Comparison of ENCODE assay signal across 9 cellular contexts in genomic region chr10:69684020-69684980, GRCh38. TPM values are rescaled to one million over a fixed set of nuclear protein-coding genes. Genes with fewer than 3 reads are reported as not detected.
DNase-seq lines count a peak whose midpoint lies in the region; ATAC-seq and TF ChIP-seq lines count a peak whose summit lies in the region.
"Had no signal": no experiment of that assay in that cellular context is flagged by ENCODE, and none has a peak within 500 bp of the region (broad histone marks: within the 10 kb centered on the region; RNA-seq: fewer than 3 reads in every experiment).

No MANE protein-coding gene starts in this region.

- H3K36me3 ChIP-seq in SK-N-SH (replicated peaks in 1 of 2; ENCODE audit: control insufficient read depth in 1 of 2, insufficient read depth in 2 of 2, low read length in 1 of 2) (no peaks in the 10 kb centered on the region), upper lobe of right lung (no peaks in the 10 kb centered on the region)

- WGBS in SK-N-SH (ENCODE audit: low lambda C conversion rate): 69% methylated on average over 16 of the region's 17 CpGs

- no peak overlapping the region for H3K4me2 ChIP-seq in SK-N-SH

- DNase-seq in SK-N-SH: peak; percentile 39
- DNase-seq in fibroblast of pulmonary artery (ENCODE audit: low read depth): peak; percentile 66
- peak; percentile 35 for DNase-seq in mucosa of gallbladder (ENCODE audit: low spot score)
- DNase-seq in upper lobe of right lung: peak; percentile 85
- DNase-seq in NCI-H2227 (lab: John Stamatoyannopoulos, UW; ENCODE audit: unreplicated experiment): no peak
- DNase-seq in DMS 273 (lab: John Stamatoyannopoulos, UW; ENCODE audit: unreplicated experiment): no peak
- DNase-seq in DMS153 (lab: John Stamatoyannopoulos, UW): no peak
- DNase-seq in inferior parietal cortex (ENCODE audit: extremely low spot score): no peak
- DNase-seq: activated CD8-positive, alpha-beta T cell treated with anti-CD3 and anti-CD28 coated beads for 36 hours had no signal

- no peaks in the 10 kb centered on the region for H4K20me1 ChIP-seq in SK-N-SH (ENCODE audit: insufficient read depth)

- no peaks in the 10 kb centered on the region for H3K79me2 ChIP-seq in SK-N-SH (ENCODE audit: insufficient read depth)

- H3K4me1 ChIP-seq in SK-N-SH (ENCODE audit: control insufficient read depth in 1 of 2, insufficient read depth in 2 of 2, low read depth in 1 of 2, low read length in 1 of 2) (peaks cover 0 to 62% of the 10 kb centered on the region in 2 experiments; a peak in 2 of 4 replicates), upper lobe of right lung (peaks cover 7% of the 10 kb centered on the region)

- no peak for TF ChIP-seq RAD21 in SK-N-SH (IDR thresholded peaks at IDR 0.05; ENCODE audit: low read length)

- intact Hi-C loops in upper lobe of right lung (cut with DNase I): no loop called here

- H3K27ac ChIP-seq in SK-N-SH (ENCODE audit: low read depth in 2 of 2, low read length in 1 of 2) (no peak overlapping the region; a peak in 1 of 4 replicates), upper lobe of right lung (peak overlapping the region; percentile 74)

- no peak overlapping the region for H3K9ac ChIP-seq in SK-N-SH

- peak; percentile 86 for ATAC-seq in upper lobe of right lung
- ATAC-seq: activated CD8-positive, alpha-beta T cell treated with anti-CD3 and anti-CD28 coated beads for 36 hours had no signal

- CTCF ChIA-PET in SK-N-SH (lab: Yijun Ruan, JAX): interaction anchor here (0.9 to 8.8 kb wide), 5 partner anchors 11 to 40 kb away, joined by 3 to 70 read pairs (median 7); no protein-coding TSS in a partner anchor

- no peaks in the 10 kb centered on the region for H3K9me3 ChIP-seq in SK-N-SH
- H3K9me3 ChIP-seq in upper lobe of right lung: no peaks in the 10 kb centered on the region

- H3K9me2 ChIP-seq in SK-N-SH: no peaks in the 10 kb centered on the region

- H3K4me3 ChIP-seq in SK-N-SH (ENCODE audit: low read depth in 2 of 2, low read length in 1 of 2) (no peak overlapping the region), fibroblast of pulmonary artery (replicated peaks; ENCODE audit: low read depth, low read length) (no peak overlapping the region), upper lobe of right lung (no peak overlapping the region)

- H3K27me3 ChIP-seq in SK-N-SH (ENCODE audit: insufficient read depth): peaks cover 31% of the 10 kb centered on the region; the same call in 1 of the 2 replicates
- H3K27me3 ChIP-seq in upper lobe of right lung: no peaks in the 10 kb centered on the region

- no peak for TF ChIP-seq CTCF in SK-N-SH (IDR thresholded peaks at IDR 0.05)
- TF ChIP-seq CTCF in fibroblast of pulmonary artery (IDR thresholded peaks at IDR 0.05; ENCODE audit: low read length, missing control alignments): no peak
- no peak for TF ChIP-seq CTCF in upper lobe of right lung (IDR thresholded peaks at IDR 0.05)

- POLR2A ChIA-PET in SK-N-SH (lab: Yijun Ruan, JAX): interaction anchor here (1.2 kb wide), 1 partner anchor 47 kb away, joined by 3 read pairs; no protein-coding TSS in a partner anchor

- no peak for TF ChIP-seq EP300 in SK-N-SH (IDR thresholded peaks at IDR 0.05; ENCODE audit: borderline replicate concordance in 1 of 2, low read depth in 1 of 2, low read length in 1 of 2)

- H3F3A ChIP-seq in SK-N-SH (replicated peaks; ENCODE audit: insufficient read depth): no peaks in the 10 kb centered on the region

- H2AFZ ChIP-seq in SK-N-SH (ENCODE audit: low read depth): no peak overlapping the region

TF ChIP-seq in SK-N-SH, 30 proteins besides CTCF, POLR2A, EP300 and RAD21:
- no peak for TF ChIP-seq JUND (IDR thresholded peaks at IDR 0.05)
- no peak for TF ChIP-seq FOSL2 (IDR thresholded peaks at IDR 0.05; ENCODE audit: borderline replicate concordance, low read depth)
- no peak for TF ChIP-seq IRF3 (IDR thresholded peaks at IDR 0.05; ENCODE audit: low read depth, low read length)
- no peak for TF ChIP-seq RCOR1 (IDR thresholded peaks at IDR 0.05; ENCODE audit: low read length)
- no peak for TF ChIP-seq TEAD4 (IDR thresholded peaks at IDR 0.05; ENCODE audit: borderline replicate concordance, insufficient read depth)
- no peak for TF ChIP-seq RXRA (IDR thresholded peaks at IDR 0.05; ENCODE audit: borderline replicate concordance, low read depth)
- TF ChIP-seq POLR2AphosphoS5 (IDR thresholded peaks at IDR 0.05; ENCODE audit: low read depth, low read length): no peak
- no peak for TF ChIP-seq PBX3 (IDR thresholded peaks at IDR 0.05)
- TF ChIP-seq ELF1 (IDR thresholded peaks at IDR 0.05): no peak
- no peak for TF ChIP-seq NRF1 (IDR thresholded peaks at IDR 0.05; ENCODE audit: low read depth, low read length)
- no peak for TF ChIP-seq MEF2A (IDR thresholded peaks at IDR 0.05; ENCODE audit: borderline replicate concordance, low read depth)
- no peak for TF ChIP-seq RFX5 (IDR thresholded peaks at IDR 0.05; ENCODE audit: low read length)
- TF ChIP-seq USF1 (IDR thresholded peaks at IDR 0.05; ENCODE audit: borderline replicate concordance, low read depth): no peak
- no peak for TF ChIP-seq FOXM1 (IDR thresholded peaks at IDR 0.05; ENCODE audit: low read depth)
- TF ChIP-seq YY1 (IDR thresholded peaks at IDR 0.05; ENCODE audit: low read depth): no peak
- TF ChIP-seq USF2 (IDR thresholded peaks at IDR 0.05; ENCODE audit: borderline replicate concordance, low read depth, low read length): no peak
- TF ChIP-seq GATA2 (CRISPR knock-in tag; IDR thresholded peaks at IDR 0.05): no peak

RNA-seq across cellular contexts. Expression of gene FAM241B, which starts 54.3 kb away (rescaled TPM):
- polyA plus RNA-seq in SK-N-SH (2012; rRNA removed): 16.0 and 19.2 TPM in 2 replicates
- 15.6 and 16.3 TPM in 2 replicates for polyA plus RNA-seq in SK-N-SH (2012; cell fraction: cytosol; rRNA removed)
- polyA plus RNA-seq in SK-N-SH (2012; cell fraction: nucleus; rRNA removed): 14.5 and 14.8 TPM in 2 replicates
- total RNA-seq in mucosa of gallbladder (4.0 TPM), upper lobe of right lung (5.2 TPM)

Comparison
In these comparisons a context has a peak if more than half of its experiments do, and no peak if none do; other contexts are left out.
1. DNase-seq: peak in SK-N-SH (single experiment), fibroblast of pulmonary artery (single experiment), mucosa of gallbladder (single experiment) and upper lobe of right lung (single experiment); none in NCI-H2227 (single experiment), DMS 273 (single experiment), DMS153 (single experiment) and inferior parietal cortex (single experiment).